In genomic region chr3:50299929-50300680, GRCh38 we compare ENCODE assay signal across 8 cellular contexts. TPM values are rescaled to one million over a fixed set of nuclear protein-coding genes. Genes with fewer than 3 reads are reported as not detected.
DNase-seq lines count a peak whose midpoint lies in the region; ATAC-seq and TF ChIP-seq lines count a peak whose summit lies in the region.

No MANE protein-coding gene starts in this region.

- intact Hi-C loops in PC-9 (cut with micrococcal nuclease; ENCODE audit: unreplicated experiment) (loop anchor here (1.0 to 2.0 kb wide), 3 partner anchors 17 to 35 kb away; no protein-coding TSS in a partner anchor), lower lobe of right lung (cut with DNase I) (no loop called here), testis (cut with DNase I; ENCODE audit: low total_unique reads) (no loop called here)

- CTCF ChIA-PET in PC-9 (lab: Charles Lee), result interaction anchor here (0.6 to 0.9 kb wide), 5 partner anchors 18 to 54 kb away, joined by 3 to 7 read pairs (median 3); partner anchors contain the start of gene TUSC2

- H3K9me3 ChIP-seq in PC-9 (ENCODE audit: insufficient read depth, low read depth), result no peaks in the 10 kb centered on the region
- no peaks in the 10 kb centered on the region for H3K9me3 ChIP-seq in lower lobe of right lung
- H3K9me3 ChIP-seq in testis, result no peaks in the 10 kb centered on the region

- POLR2A ChIA-PET in PC-9 (lab: Charles Lee; ENCODE audit: unreplicated experiment), result interaction anchor here (0.6 to 1.2 kb wide), 8 partner anchors 17 to 328 kb away, joined by 5 to 36 read pairs (median 8); partner anchors contain the start of genes SEMA3B and TUSC2

- H3K4me1 ChIP-seq in PC-9 (replicated peaks; ENCODE audit: insufficient read depth) (peaks cover 20% of the 10 kb centered on the region), lower lobe of right lung (peaks cover 55% of the 10 kb centered on the region), testis (peaks cover 25% of the 10 kb centered on the region)

- H3K27ac ChIP-seq in PC-9, result peak overlapping the region; percentile 76
- peak overlapping the region; percentile 88 for H3K27ac ChIP-seq in lower lobe of right lung
- H3K27ac ChIP-seq in testis, result peak overlapping the region; percentile 12 to 85

- 44 to 57% methylated on average over 12 of the region's 12 CpGs for WGBS in testis, 2 donors

- 0 out of 2 replicates have a peak, but pooled peaks cover 10% of the 10 kb centered on the region for H3K79me2 ChIP-seq in PC-9 (ENCODE audit: low read depth)

- no peak for DNase-seq in PC-9
- peak; percentile 53 for DNase-seq in cerebellum (ENCODE audit: low spot score)
- peak; percentile 68 for DNase-seq in lower lobe of right lung
- no peak for DNase-seq in testis
- no peak for DNase-seq in NCI-H69 (lab: John Stamatoyannopoulos, UW)

- no peaks in the 10 kb centered on the region for H4K20me1 ChIP-seq in PC-9 (ENCODE audit: insufficient read depth)

- H3K9me2 ChIP-seq in PC-9 (ENCODE audit: insufficient read depth), result no peaks in the 10 kb centered on the region

- BruUV-seq in PC-9 (replicated peaks; lab: Mats Ljungman, UMichigan), result TSS peak; percentile 95

- H3K27me3 ChIP-seq in PC-9 (ENCODE audit: insufficient read depth, low read depth) (no peaks in the 10 kb centered on the region), lower lobe of right lung (ENCODE audit: low read depth) (no peaks in the 10 kb centered on the region), testis (no peaks in the 10 kb centered on the region)

- H2AFZ ChIP-seq in PC-9, result no peak overlapping the region; the same call in 1 of the 2 replicates

- H3K4me2 ChIP-seq in PC-9, result peak overlapping the region; percentile 80

- H3K4me3 ChIP-seq in GM08714 (ENCODE audit: low read length), result peak overlapping the region; percentile 53; the same call in 1 of the 2 replicates
- H3K4me3 ChIP-seq in PC-9, result peak overlapping the region; percentile 48; the same call in 1 of the 2 replicates
- H3K4me3 ChIP-seq in lower lobe of right lung, result peak overlapping the region; percentile 75
- peak overlapping the region; percentile 63 to 81 for H3K4me3 ChIP-seq in testis

- ATAC-seq in lower lobe of right lung (peak; percentile 2 to 25), GM18867 (IDR thresholded peaks at IDR 0.05; ENCODE audit: unreplicated experiment) (no peak), GM21381 (IDR thresholded peaks at IDR 0.05; ENCODE audit: unreplicated experiment) (no peak)

- peaks cover 9% of the 10 kb centered on the region; the same call in 1 of the 2 replicates for H3F3A ChIP-seq in PC-9 (ENCODE audit: insufficient read depth, low read depth)

- H3K36me3 ChIP-seq in PC-9 (ENCODE audit: low read depth), result no peaks in the 10 kb centered on the region
- no peaks in the 10 kb centered on the region for H3K36me3 ChIP-seq in lower lobe of right lung
- no peaks in the 10 kb centered on the region for H3K36me3 ChIP-seq in testis (ENCODE audit: low read depth, missing control alignments)

- TF ChIP-seq CTCF in PC-9 (conservative IDR thresholded peaks at IDR 0.05), result no peak
- TF ChIP-seq CTCF in lower lobe of right lung (IDR thresholded peaks at IDR 0.05), result no peak
- no peak for TF ChIP-seq CTCF in testis (IDR thresholded peaks at IDR 0.05)

- no peak for TF ChIP-seq POLR2A in testis (IDR thresholded peaks at IDR 0.05)

RNA-seq across cellular contexts. Expression of gene HYAL3, which starts 0.9 kb away (rescaled TPM):
- 10.2 and 12.2 TPM in 2 replicates for total RNA-seq in PC-9 (2021)
- total RNA-seq in cerebellum, result 4.2 TPM
- total RNA-seq in lower lobe of right lung, result 4.0 TPM
- 10 to 100 TPM; 13.8 to 25.2 TPM for total RNA-seq in testis
- polyA plus RNA-seq in testis (ENCODE audit: insufficient read depth, low read depth, low replicate concordance), result 27.9 TPM

RNA-seq across cellular contexts. Expression of gene NAA80, which starts 0.9 kb away (rescaled TPM):
- 25.2 and 25.7 TPM in 2 replicates for total RNA-seq in PC-9 (2021)
- total RNA-seq in cerebellum, result 4.2 TPM
- 9.3 TPM for total RNA-seq in lower lobe of right lung
- 10 to 100 TPM; 37.9 to 79.4 TPM for total RNA-seq in testis
- polyA plus RNA-seq in testis (ENCODE audit: insufficient read depth, low read depth, low replicate concordance), result 72.4 TPM

RNA-seq across cellular contexts. Expression of gene HYAL1, which starts 3.3 kb away (rescaled TPM):
- total RNA-seq in PC-9 (2021), result 1.3 and 1.9 TPM in 2 replicates
- 2.1 TPM for total RNA-seq in cerebellum
- total RNA-seq in lower lobe of right lung, result 58.2 TPM
- total RNA-seq in testis, result 1 to 10 TPM; 2.7 to 3.2 TPM
- 3.7 TPM for polyA plus RNA-seq in testis (ENCODE audit: insufficient read depth, low read depth, low replicate concordance)

RNA-seq across cellular contexts. Expression of gene IFRD2, which starts 7.9 kb away (rescaled TPM):
- total RNA-seq in PC-9 (2021), result 93.1 and 118 TPM in 2 replicates
- 19.3 TPM for total RNA-seq in cerebellum
- total RNA-seq in lower lobe of right lung, result 66.9 TPM
- 10 to 100 TPM; 55.3 to 60.9 TPM for total RNA-seq in testis
- polyA plus RNA-seq in testis (ENCODE audit: insufficient read depth, low read depth, low replicate concordance), result 42.3 TPM

RNA-seq across cellular contexts. Expression of gene LSMEM2, which starts 21.2 kb away (rescaled TPM):
- total RNA-seq in PC-9 (2021), result 0.35 and 0.55 TPM in 2 replicates
- total RNA-seq in cerebellum, result 0.36 TPM
- not detected for total RNA-seq in lower lobe of right lung
- 1 to 10 TPM; 1.5 to 3.2 TPM for total RNA-seq in testis
- polyA plus RNA-seq in testis (ENCODE audit: insufficient read depth, low read depth, low replicate concordance), result 2.6 TPM

Comparison
In these comparisons a context has a peak if more than half of its experiments do, and no peak if none do; other contexts are left out.
1. DNase-seq: peak in cerebellum (single experiment) and lower lobe of right lung (single experiment); none in PC-9 (0 of 2), testis (single experiment) and NCI-H69 (single experiment).
2. ATAC-seq: peak in lower lobe of right lung (2 of 2); none in GM18867 (single experiment) and GM21381 (single experiment).
3. RNA of gene HYAL1, which starts 3.3 kb away (total RNA-seq): 58.2 TPM in lower lobe of right lung (single experiment); 2.7 to 3.2 TPM in testis, 2.1 TPM in cerebellum (single experiment) and 1.3 to 1.9 TPM in PC-9; every median in the first group is over 10 times any median in the second.
4. Peak in every context shown above with its lines, with median percentiles within 50 percentile points of each other: H3K4me3 ChIP-seq and H3K27ac ChIP-seq.